In the genomic region with DNA sequence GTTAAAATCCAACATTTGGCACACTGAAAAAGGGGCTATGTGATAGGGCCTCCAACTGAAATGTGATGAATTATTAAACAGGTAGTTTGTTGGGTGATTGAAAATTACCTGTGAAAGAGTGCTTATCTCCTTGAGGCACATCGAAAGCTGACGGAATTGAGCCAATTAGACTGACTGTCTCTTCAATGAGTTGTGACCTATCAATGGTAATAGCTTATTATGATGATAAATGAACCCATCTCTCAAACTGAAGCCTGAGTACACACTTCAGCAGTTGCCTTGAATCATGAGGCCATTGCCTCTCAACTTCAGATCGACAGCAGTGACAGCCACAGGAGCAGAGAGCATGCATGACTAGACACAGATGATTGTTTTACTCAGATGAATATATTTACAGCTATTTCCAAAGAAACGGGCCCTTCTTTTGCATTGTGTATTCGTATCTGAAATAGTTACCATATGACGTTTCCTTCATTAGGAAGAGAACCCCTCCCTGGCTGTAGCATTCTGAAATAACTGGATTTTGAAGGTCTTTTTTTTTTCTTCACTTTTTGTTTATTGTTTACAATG, we compare ENCODE assay signal across 26 cellular contexts.
DNase-seq lines count a peak whose midpoint lies in the region; ATAC-seq and TF ChIP-seq lines count a peak whose summit lies in the region.
"Had no signal": no experiment of that assay in that cellular context is flagged by ENCODE, and none has a peak within 500 bp of the region (broad histone marks: within the 10 kb centered on the region; RNA-seq: fewer than 3 reads in every experiment).

No MANE protein-coding gene starts in this region.

- H3K4me1 Mint-ChIP-seq in activated naive CD4-positive, alpha-beta T cell treated with anti-CD3 and anti-CD28 coated beads, Interleukin-2, amount 10 ng/mL, durations not matched to agents 7 days and 5 days, result no peaks in the 10 kb centered on the region
- H3K4me1 Mint-ChIP-seq: activated CD4-positive, alpha-beta T cell treated with anti-CD3 and anti-CD28 coated beads, Interleukin-2, amount 10 ng/mL, durations not matched to agents 7 days and 5 days had no signal

- H3K9me3 Mint-ChIP-seq in activated naive CD4-positive, alpha-beta T cell treated with anti-CD3 and anti-CD28 coated beads, Interleukin-2, amount 10 ng/mL, durations not matched to agents 7 days and 5 days, result no peaks in the 10 kb centered on the region
- H3K9me3 Mint-ChIP-seq: activated CD4-positive, alpha-beta T cell treated with anti-CD3 and anti-CD28 coated beads, Interleukin-2, amount 10 ng/mL, durations not matched to agents 7 days and 5 days; nephron had no signal

- no peak overlapping the region for H3K4me3 Mint-ChIP-seq in activated naive CD4-positive, alpha-beta T cell treated with anti-CD3 and anti-CD28 coated beads, Interleukin-2, amount 10 ng/mL, durations not matched to agents 7 days and 5 days
- H3K4me3 Mint-ChIP-seq: activated CD4-positive, alpha-beta T cell treated with anti-CD3 and anti-CD28 coated beads, Interleukin-2, amount 10 ng/mL, durations not matched to agents 7 days and 5 days; nephron had no signal

- H3K27me3 Mint-ChIP-seq in activated naive CD4-positive, alpha-beta T cell treated with anti-CD3 and anti-CD28 coated beads, Interleukin-2, amount 10 ng/mL, durations not matched to agents 7 days and 5 days, result peaks cover 4% of the 10 kb centered on the region

- DNase-seq in SHP77 treated with DMSO at 0.1 percent for 48 hours (lab: John Stamatoyannopoulos, UW) (peak; percentile 24), SHP77 (lab: John Stamatoyannopoulos, UW) (no peak), NCI-H510A (lab: John Stamatoyannopoulos, UW) (peak; percentile 61)
- DNase-seq in activated naive CD4-positive, alpha-beta T cell treated with anti-CD3 and anti-CD28 coated beads, Interleukin-2, amount 10 ng/mL, durations not matched to agents 7 days and 5 days, result no peak
- DNase-seq: activated CD4-positive, alpha-beta T cell treated with anti-CD3 and anti-CD28 coated beads, Interleukin-2, amount 10 ng/mL, durations not matched to agents 7 days and 5 days; activated naive CD4-positive, alpha-beta T cell treated with Interleukin-2 at 50 U/mL for 16 hours; activated T-cell treated with anti-CD3 and anti-CD28 coated beads, Interleukin-2, amount 50 U/mL, for 48 hours; amniotic stem cell; BE2C; DMS79; effector CD8-positive, alpha-beta T cell; erythroblast; foreskin keratinocyte; GOT3; midbrain; sigmoid colon; trophoblast cell; WERI-Rb-1 had no signal

- no peak overlapping the region for H3K27ac Mint-ChIP-seq in activated naive CD4-positive, alpha-beta T cell treated with anti-CD3 and anti-CD28 coated beads, Interleukin-2, amount 10 ng/mL, durations not matched to agents 7 days and 5 days
- H3K27ac Mint-ChIP-seq: activated CD4-positive, alpha-beta T cell treated with anti-CD3 and anti-CD28 coated beads, Interleukin-2, amount 10 ng/mL, durations not matched to agents 7 days and 5 days had no signal

- H3K27ac ChIP-seq in VCaP, result peak overlapping the region; percentile 77
- H3K27ac ChIP-seq: breast epithelium, foreskin keratinocyte, RWPE1, sigmoid colon, WERI-Rb-1 had no signal

- TF ChIP-seq CTCF in VCaP (conservative IDR thresholded peaks at IDR 0.05), result no peak

- ATAC-seq in GM19455 (IDR thresholded peaks at IDR 0.05; ENCODE audit: unreplicated experiment) (no peak), GM21825 (IDR thresholded peaks at IDR 0.05; ENCODE audit: unreplicated experiment) (no peak), HG03378 (IDR thresholded peaks at IDR 0.05; ENCODE audit: unreplicated experiment) (no peak)
- ATAC-seq: foreskin keratinocyte, K562 had no signal

- CTCF ChIA-PET in activated naive CD4-positive, alpha-beta T cell treated with anti-CD3 and anti-CD28 coated beads, Interleukin-2, amount 10 ng/mL, durations not matched to agents 7 days and 5 days (lab: Charles Lee), result interaction anchor here (0.6 to 0.9 kb wide), 2 partner anchors 45 to 164 kb away, joined by 3 read pairs; no protein-coding TSS in a partner anchor

- no peaks in the 10 kb centered on the region for H3K36me3 Mint-ChIP-seq in activated naive CD4-positive, alpha-beta T cell treated with anti-CD3 and anti-CD28 coated beads, Interleukin-2, amount 10 ng/mL, durations not matched to agents 7 days and 5 days

Comparison
In these comparisons a context has a peak if more than half of its experiments do, and no peak if none do; other contexts are left out.
1. DNase-seq: peak in SHP77 treated with DMSO at 0.1 percent for 48 hours (single experiment) and NCI-H510A (single experiment); none in SHP77 (0 of 2) and activated naive CD4-positive, alpha-beta T cell treated with anti-CD3 and anti-CD28 coated beads, Interleukin-2, amount 10 ng/mL, durations not matched to agents 7 days and 5 days (single experiment).